Comparison of ENCODE assay signal across 22 cellular contexts in the genomic region with DNA sequence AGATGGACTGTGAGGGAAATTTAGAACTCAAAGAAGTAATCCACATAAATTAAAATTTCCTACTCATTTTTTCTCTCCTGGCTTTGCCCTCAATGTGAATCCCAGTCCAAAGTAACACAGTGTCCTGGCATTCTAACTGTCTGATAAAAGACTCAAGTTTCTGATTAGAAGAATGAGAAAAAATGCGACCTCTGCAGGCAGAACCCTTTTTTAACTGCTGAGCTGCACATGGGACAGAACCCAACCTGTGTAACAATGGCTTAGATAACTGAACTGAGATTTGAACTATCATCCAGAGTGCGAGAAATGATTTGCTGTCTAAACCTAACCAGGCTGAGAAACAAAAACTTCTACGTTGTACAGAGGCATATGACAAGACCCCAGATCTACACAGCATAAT.
A peak's percentile ranks its signal among the peaks of the same experiment; 100 is the strongest.
DNase-seq lines count a peak whose midpoint lies in the region; TF ChIP-seq lines count a peak whose summit lies in the region.
"Had no signal": no experiment of that assay in that cellular context is flagged by ENCODE, and none has a peak within 500 bp of the region (broad histone marks: within the 10 kb centered on the region; RNA-seq: fewer than 3 reads in every experiment).

No MANE protein-coding gene starts in this region.

- H3K9me3 Mint-ChIP-seq in endodermal cell (peaks cover 25% of the 10 kb centered on the region), neural progenitor cell (peaks cover 17% of the 10 kb centered on the region)

- no peak overlapping the region for H2AFZ ChIP-seq in neural progenitor cell (replicated peaks)

- H3K9ac ChIP-seq in endodermal cell (ENCODE audit: extremely low read depth, low read length, poor library complexity, severe bottlenecking) (no peak overlapping the region), neural progenitor cell (no peak overlapping the region)
- H3K9ac ChIP-seq: SK-N-SH had no signal

- H3K79me2 ChIP-seq in neural progenitor cell (ENCODE audit: low read depth), result no peaks in the 10 kb centered on the region

- WGBS in endodermal cell (ENCODE audit: insufficient coverage in 1 of 2, insufficient read length in 1 of 2), 2 experiments, result 58 to 85% methylated on average over 1 to 3 of the region's 3 CpGs

- H3K4me3 ChIP-seq in endodermal cell (ENCODE audit: low read length), result no peak overlapping the region
- no peak overlapping the region for H3K4me3 ChIP-seq in neural progenitor cell
- H3K4me3 ChIP-seq: HAP-1 had no signal

- H3F3A ChIP-seq in neural progenitor cell (ENCODE audit: low read depth), result no peaks in the 10 kb centered on the region

- H4K20me1 ChIP-seq in neural progenitor cell (ENCODE audit: low read depth), result no peaks in the 10 kb centered on the region

- H3K27me3 ChIP-seq in endodermal cell (ENCODE audit: control insufficient read depth, insufficient read depth, low read length, poor library complexity, severe bottlenecking) (no peaks in the 10 kb centered on the region), neural progenitor cell (no peaks in the 10 kb centered on the region)

- H3K27ac ChIP-seq in C4-2B, result no peak overlapping the region
- H3K27ac ChIP-seq in endodermal cell (ENCODE audit: low read depth, low read length), result no peak overlapping the region
- H3K27ac ChIP-seq in neural progenitor cell, result no peak overlapping the region

- H3K4me2 ChIP-seq in neural progenitor cell, result no peak overlapping the region
- H3K4me2 ChIP-seq: SK-N-SH had no signal

- H3K27ac Mint-ChIP-seq in endodermal cell, result no peak overlapping the region
- no peak overlapping the region for H3K27ac Mint-ChIP-seq in neural progenitor cell
- H3K27ac Mint-ChIP-seq: B cell; HFFc6; T-helper 1 cell treated with Interleukin-12 subunit alpha and Interleukin-12 subunit beta and Interleukin-4 antibody, amounts not matched to agents 30 μg/mL and 1 μg/mL, for 36 hours had no signal

- H3K36me3 Mint-ChIP-seq in endodermal cell (ENCODE audit: low read depth), result peaks cover 3% of the 10 kb centered on the region
- no peaks in the 10 kb centered on the region for H3K36me3 Mint-ChIP-seq in neural progenitor cell

- H3K27me3 Mint-ChIP-seq in endodermal cell (ENCODE audit: insufficient read depth) (no peaks in the 10 kb centered on the region), neural progenitor cell (ENCODE audit: insufficient read depth, low read depth) (peaks cover 2% of the 10 kb centered on the region)
- H3K27me3 Mint-ChIP-seq: B cell had no signal

- DNase-seq in HT-29 (ENCODE audit: low spot score) (peak; percentile 14), endodermal cell (no peak), neural progenitor cell (ENCODE audit: low spot score) (peak; percentile 6), 8988T (no peak), NCI-H69 (lab: John Stamatoyannopoulos, UW) (no peak), HPDE6-E6E7 (ENCODE audit: extremely low spot score) (no peak)
- DNase-seq: Calu3, HFFc6, NCI-H1048, NCI-H1417, NCI-H187, NCI-H2107, NCI-H524, NCI-H774, OCI-M1, SIG-M5, SK-N-SH, SW 1271 had no signal

- H3K4me1 Mint-ChIP-seq in endodermal cell, result no peaks in the 10 kb centered on the region
- no peaks in the 10 kb centered on the region for H3K4me1 Mint-ChIP-seq in neural progenitor cell
- H3K4me1 Mint-ChIP-seq: B cell had no signal

- TF ChIP-seq CTCF in C4-2B (conservative IDR thresholded peaks at IDR 0.05) (peak; percentile 7; the same call in 1 of the 2 replicates), endodermal cell (conservative IDR thresholded peaks at IDR 0.05) (peak; percentile 55), neural progenitor cell (IDR thresholded peaks at IDR 0.05) (peak; percentile 36)

- H3K4me3 Mint-ChIP-seq in endodermal cell, result no peak overlapping the region
- no peak overlapping the region for H3K4me3 Mint-ChIP-seq in neural progenitor cell
- H3K4me3 Mint-ChIP-seq: B cell; HFFc6; T-helper 1 cell treated with Interleukin-12 subunit alpha and Interleukin-12 subunit beta and Interleukin-4 antibody, amounts not matched to agents 30 μg/mL and 1 μg/mL, for 36 hours had no signal

- H3K4me1 ChIP-seq in endodermal cell (ENCODE audit: control insufficient read depth, insufficient read depth, low read length) (no peaks in the 10 kb centered on the region), neural progenitor cell (no peaks in the 10 kb centered on the region)
- H3K4me1 ChIP-seq: HAP-1 had no signal

- H3K9me3 ChIP-seq in endodermal cell (ENCODE audit: control insufficient read depth, low read length) (peaks cover 22% of the 10 kb centered on the region), neural progenitor cell (ENCODE audit: low read depth) (peaks cover 7% of the 10 kb centered on the region)
- H3K9me3 ChIP-seq: HAP-1, SK-N-SH had no signal

- H3K36me3 ChIP-seq in endodermal cell (ENCODE audit: control insufficient read depth, insufficient read depth, low read length), result no peaks in the 10 kb centered on the region
- no peaks in the 10 kb centered on the region for H3K36me3 ChIP-seq in neural progenitor cell
- H3K36me3 ChIP-seq: HAP-1 had no signal

Comparison
In these comparisons a context has a peak if more than half of its experiments do, and no peak if none do; other contexts are left out.
1. DNase-seq: peak in HT-29 (single experiment) and neural progenitor cell (single experiment); none in endodermal cell (single experiment), 8988T (single experiment), NCI-H69 (single experiment) and HPDE6-E6E7 (single experiment).
2. Peak in every context shown above with its lines, with median percentiles within 50 percentile points of each other: CTCF ChIP-seq.